In the genomic region with DNA sequence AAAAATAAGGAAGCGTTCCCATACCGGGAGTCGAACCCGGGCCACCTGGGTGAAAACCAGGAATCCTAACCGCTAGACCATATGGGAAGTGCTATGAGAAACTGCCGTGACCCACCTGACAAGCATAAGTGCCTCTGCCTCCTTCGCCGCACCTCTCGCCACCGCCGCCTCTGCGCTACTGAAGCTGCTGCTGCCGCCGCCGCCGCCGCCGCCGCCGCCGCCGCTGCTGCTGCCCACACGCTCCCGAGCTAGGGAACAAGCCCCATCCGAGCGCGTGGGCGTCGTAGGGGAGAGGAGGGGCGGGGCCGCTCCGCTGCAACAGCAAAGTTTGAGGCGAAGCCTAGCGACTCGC, we compare ENCODE assay signal across 8 cellular contexts. TPM values are rescaled to one million over a fixed set of nuclear protein-coding genes. Genes with fewer than 3 reads are reported as not detected.
DNase-seq lines count a peak whose midpoint lies in the region; ATAC-seq and TF ChIP-seq lines count a peak whose summit lies in the region.

No MANE protein-coding gene starts in this region.

- H3K4me3 Mint-ChIP-seq in IgD-negative memory B cell (peak overlapping the region; percentile 99 to 100 (median 100)), neural crest cell (peak overlapping the region; percentile 98)

- TF ChIP-seq CTCF in neural crest cell (conservative IDR thresholded peaks at IDR 0.05) = no peak

- H3K4me1 Mint-ChIP-seq in IgD-negative memory B cell (peaks cover 21 to 52% (median 30%) of the 10 kb centered on the region in 3 donors), neural crest cell (peaks cover 44% of the 10 kb centered on the region)

- H3K27me3 Mint-ChIP-seq in IgD-negative memory B cell = peaks cover 5% of the 10 kb centered on the region
- H3K27me3 Mint-ChIP-seq in neural crest cell (ENCODE audit: low read depth) = peaks cover 14% of the 10 kb centered on the region

- DNase-seq in D341Med (ENCODE audit: low spot score) = peak; percentile 75
- DNase-seq in RPMI7951 (ENCODE audit: low read depth) = peak; percentile 85
- peak; percentile 76 for DNase-seq in activated effector memory CD4-positive, alpha-beta T cell treated with Interleukin-2 at 50 U/mL for 16 hours
- DNase-seq in fibroblast of the conjunctiva (ENCODE audit: low read depth) = peak; percentile 56
- peak; percentile 78 for DNase-seq in neural crest cell (ENCODE audit: low read depth, low spot score)
- DNase-seq in stromal cell of bone marrow (ENCODE audit: low read depth) = peak; percentile 65

- H3K36me3 Mint-ChIP-seq in IgD-negative memory B cell (peaks cover 6% of the 10 kb centered on the region), neural crest cell (ENCODE audit: low read depth) (peaks cover 2% of the 10 kb centered on the region)

- H3K27ac Mint-ChIP-seq in IgD-negative memory B cell = peak overlapping the region; percentile 100
- H3K27ac Mint-ChIP-seq in neural crest cell (ENCODE audit: unreplicated experiment) = peak overlapping the region; percentile 100

- H3K9me3 Mint-ChIP-seq in IgD-negative memory B cell = peaks cover 0 to 9% (median 0%) of the 10 kb centered on the region in 3 donors
- no peaks in the 10 kb centered on the region for H3K9me3 Mint-ChIP-seq in neural crest cell

- ATAC-seq in GM21526 (IDR thresholded peaks at IDR 0.05; ENCODE audit: low FRiP score, unreplicated experiment) = peak; percentile 25

RNA-seq across cellular contexts. Expression of a gene that starts 0.6 kb away (rescaled TPM):
- 3.7 TPM for polyA plus RNA-seq in IgD-negative memory B cell
- total RNA-seq in RPMI7951 (2014; rRNA removed; shearing (Covaris generic)) = 9.5 and 11.5 TPM in 2 replicates
- total RNA-seq in neural crest cell = 8.3 and 8.7 TPM in 2 replicates

RNA-seq across cellular contexts. Expression of a gene that starts 41.6 kb away (rescaled TPM):
- 148 TPM for polyA plus RNA-seq in IgD-negative memory B cell
- 19.4 and 21.5 TPM in 2 replicates for total RNA-seq in RPMI7951 (2014; rRNA removed; shearing (Covaris generic))
- total RNA-seq in neural crest cell = 18.0 and 19.2 TPM in 2 replicates

Comparison
In these comparisons a context has a peak if more than half of its experiments do, and no peak if none do; other contexts are left out.
1. Peak in every context shown above with its lines: DNase-seq and ATAC-seq.